17 cellular contexts compared by ENCODE assay signal in the genomic region with DNA sequence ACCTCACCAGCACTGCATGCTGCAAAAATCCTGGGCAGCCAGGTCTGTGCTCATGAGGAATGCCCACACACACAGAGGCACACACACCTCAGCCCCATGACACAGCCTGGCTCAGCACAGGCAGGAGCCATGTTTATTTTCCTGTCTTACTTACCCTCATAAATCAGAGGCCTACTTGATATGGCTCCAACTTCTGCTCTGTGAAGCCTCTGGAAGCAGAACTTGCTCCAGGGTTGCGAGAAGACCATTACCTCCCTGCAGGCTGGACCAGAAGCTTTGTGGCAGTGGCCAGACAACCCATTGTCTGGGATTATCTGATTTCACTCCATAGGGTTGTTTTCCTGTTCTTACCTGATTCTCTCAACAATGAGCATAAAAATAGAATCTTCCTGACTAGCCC. TPM values are rescaled to one million over a fixed set of nuclear protein-coding genes. Genes with fewer than 3 reads are reported as not detected.
"Had no signal": no experiment of that assay in that cellular context is flagged by ENCODE, and none has a peak within 500 bp of the region (broad histone marks: within the 10 kb centered on the region; RNA-seq: fewer than 3 reads in every experiment).

No MANE protein-coding gene starts in this region.

- H3K9me3 ChIP-seq: stomach, thoracic aorta had no signal

- H3K36me3 ChIP-seq: stomach, thoracic aorta had no signal

- ATAC-seq: activated CD8-positive, alpha-beta T cell treated with anti-CD3 and anti-CD28 coated beads for 36 hours; natural killer cell had no signal

- H3K4me1 Mint-ChIP-seq: central memory CD8-positive, alpha-beta T cell; natural killer cell had no signal

- H3K9me3 Mint-ChIP-seq: activated CD8-positive, alpha-beta T cell treated with anti-CD3 and anti-CD28 coated beads for 36 hours; activated T-helper 1 cell treated with anti-CD3 and anti-CD28 coated beads, Interleukin-12 subunit alpha, Interleukin-12 subunit beta, Interleukin-2, Interleukin-4 antibody, amounts not matched to agents 30 ng/mL and 10 ng/mL and 1 ng/mL, durations not matched to agents 14 hours and 24 hours and 36 hours; central memory CD8-positive, alpha-beta T cell; natural killer cell had no signal

- H3K27ac ChIP-seq: stomach, thoracic aorta had no signal

- H3K27ac Mint-ChIP-seq: activated CD8-positive, alpha-beta T cell treated with anti-CD3 and anti-CD28 coated beads for 36 hours; activated T-helper 1 cell treated with anti-CD3 and anti-CD28 coated beads, Interleukin-12 subunit alpha, Interleukin-12 subunit beta, Interleukin-2, Interleukin-4 antibody, amounts not matched to agents 30 ng/mL and 10 ng/mL and 1 ng/mL, durations not matched to agents 14 hours and 24 hours and 36 hours; natural killer cell had no signal

- H3K4me3 Mint-ChIP-seq: activated CD8-positive, alpha-beta T cell treated with anti-CD3 and anti-CD28 coated beads for 36 hours; activated T-helper 1 cell treated with anti-CD3 and anti-CD28 coated beads, Interleukin-12 subunit alpha, Interleukin-12 subunit beta, Interleukin-2, Interleukin-4 antibody, amounts not matched to agents 30 ng/mL and 10 ng/mL and 1 ng/mL, durations not matched to agents 14 hours and 24 hours and 36 hours; central memory CD8-positive, alpha-beta T cell; natural killer cell had no signal

- H3K36me3 Mint-ChIP-seq: natural killer cell had no signal

- H3K4me3 ChIP-seq: stomach, thoracic aorta had no signal

- DNase-seq: activated CD4-positive, alpha-beta T cell treated with anti-CD3 and anti-CD28 coated beads for 4 hours; activated CD8-positive, alpha-beta memory T cell treated with anti-CD3 and anti-CD28 coated beads, Interleukin-2, amount 50 U/mL, for 4 hours; activated CD8-positive, alpha-beta T cell treated with anti-CD3 and anti-CD28 coated beads for 36 hours; activated naive CD4-positive, alpha-beta T cell; cortex of kidney; effector memory CD4-positive, alpha-beta T cell; erythroblast; hypothalamus; kidney glomerular epithelial cell; mammary epithelial cell; natural killer cell; stomach; T-helper 1 cell had no signal

- H3K27me3 ChIP-seq: stomach had no signal

- H3K4me1 ChIP-seq: stomach had no signal

RNA-seq across cellular contexts. Expression of gene CMTM8, which starts 43.8 kb away (rescaled TPM):
- total RNA-seq: skeletal muscle tissue had no signal
